Comparison of ENCODE assay signal across 8 cellular contexts in the genomic region with DNA sequence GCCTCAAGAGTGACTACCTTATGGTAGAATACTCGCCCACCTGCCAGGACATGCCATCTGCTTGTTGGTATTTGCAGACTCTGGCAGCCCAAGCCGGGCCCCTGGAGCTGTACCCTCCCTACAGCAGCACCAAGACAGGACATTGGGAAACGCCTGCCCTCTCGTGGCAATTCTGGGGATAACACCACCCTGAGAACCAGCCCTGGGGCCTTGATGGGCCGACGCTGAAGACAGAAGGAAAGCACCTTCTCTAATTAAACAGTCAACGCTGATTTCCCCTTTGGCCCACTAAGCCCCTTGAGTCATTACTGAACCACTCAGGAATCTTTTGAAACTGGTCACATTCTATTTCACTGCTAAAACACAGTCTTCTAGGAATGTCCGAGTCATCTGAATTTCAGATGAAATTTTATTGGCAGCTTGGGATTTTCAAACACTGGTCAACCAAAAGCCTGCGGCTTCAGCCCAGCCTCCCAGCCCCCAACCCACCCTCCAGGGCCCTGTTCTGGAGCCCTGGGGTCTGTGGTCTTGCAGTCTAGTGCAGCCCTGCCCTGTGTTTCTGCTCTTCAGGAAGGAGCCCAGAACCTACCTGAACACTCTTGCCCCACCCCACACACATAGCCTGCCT.
A peak's percentile ranks its signal among the peaks of the same experiment; 100 is the strongest.
DNase-seq lines count a peak whose midpoint lies in the region; ATAC-seq and TF ChIP-seq lines count a peak whose summit lies in the region.

No MANE protein-coding gene starts in this region.

- no peaks in the 10 kb centered on the region for H3K9me3 Mint-ChIP-seq in H9

- ATAC-seq in right cardiac atrium: peak; percentile 78 to 87

- no peak overlapping the region for H3K14ac ChIP-seq in H9 (ENCODE audit: insufficient read depth, low read length)

- peaks cover 5% of the 10 kb centered on the region for H3K27me3 Mint-ChIP-seq in H9 (ENCODE audit: low read depth)

- no peak overlapping the region for H3K4me3 ChIP-seq in GM12865 (ENCODE audit: low read depth, low read length)
- H3K4me3 ChIP-seq in MG63: no peak overlapping the region
- H3K4me3 ChIP-seq in right cardiac atrium (ENCODE audit: low read length): no peak overlapping the region
- H3K4me3 ChIP-seq in skeletal muscle cell (ENCODE audit: low read depth, low read length): no peak overlapping the region

- H2BK20ac ChIP-seq in H9 (ENCODE audit: low read depth, low read length, poor library complexity, severe bottlenecking): no peak overlapping the region

- H2BK5ac ChIP-seq in H9 (ENCODE audit: insufficient read length, low read length): no peak overlapping the region

- H4K20me1 ChIP-seq in H9 (ENCODE audit: control insufficient read depth, insufficient read depth, insufficient read length): peaks cover 2% of the 10 kb centered on the region

- H3K36me3 Mint-ChIP-seq in H9 (ENCODE audit: insufficient read depth in 1 of 3, low read depth in 3 of 3): no peaks in the 10 kb centered on the region

- H3K23ac ChIP-seq in H9 (ENCODE audit: insufficient read length, low read depth, low read length): no peak overlapping the region

- no CpG with 5 or more reads among the region's 9 CpGs for WGBS in H9 (ENCODE audit: extremely low coverage, insufficient read length, low lambda C conversion rate)
- 15% methylated on average over 9 of the region's 9 CpGs for WGBS in right cardiac atrium

- TF ChIP-seq CTCF in GM12865 (IDR thresholded peaks at IDR 0.05; ENCODE audit: insufficient read depth, low read depth, low read length, missing control alignments) (peak; percentile 85), H9 (conservative IDR thresholded peaks at IDR 0.05) (peak; percentile 87)

- no peaks in the 10 kb centered on the region for H3K79me2 ChIP-seq in H9 (ENCODE audit: insufficient read depth, low read length)

- H3K27me3 ChIP-seq in H9 (ENCODE audit: insufficient read depth, low read length) (no peaks in the 10 kb centered on the region), MG63 (peaks cover 6% of the 10 kb centered on the region; the same call in 1 of the 2 replicates), right cardiac atrium (ENCODE audit: control insufficient read depth, insufficient read depth) (no peaks in the 10 kb centered on the region)

- no peak overlapping the region for H2AK5ac ChIP-seq in H9 (ENCODE audit: insufficient read length, low read length)

- H3K4ac ChIP-seq in H9 (ENCODE audit: low read depth, low read length): no peak overlapping the region

- no peak overlapping the region for H2AFZ ChIP-seq in H9 (ENCODE audit: low read length)

- peaks cover 43 to 48% of the 10 kb centered on the region in 2 experiments for H3K4me1 Mint-ChIP-seq in H9

- H4K5ac ChIP-seq in H9 (ENCODE audit: insufficient read length, low read depth, low read length): no peak overlapping the region

- H3K4me1 ChIP-seq in H9 (ENCODE audit: insufficient read depth, low read length): peaks cover 4% of the 10 kb centered on the region; the same call in 1 of the 2 replicates
- H3K4me1 ChIP-seq in right cardiac atrium (ENCODE audit: control insufficient read depth, insufficient read depth, low read length): no peaks in the 10 kb centered on the region

- no peak overlapping the region for H4K91ac ChIP-seq in H9 (ENCODE audit: insufficient read length, low read depth, low read length)

- no peaks in the 10 kb centered on the region for H3K23me2 ChIP-seq in H9 (ENCODE audit: insufficient read length, low read depth, low read length, poor library complexity, severe bottlenecking)

- H3K9ac ChIP-seq in H9 (ENCODE audit: extremely low read depth, insufficient read length, low read length): no peak overlapping the region

- peak overlapping the region; percentile 1 for H3K18ac ChIP-seq in H9 (ENCODE audit: insufficient read length, low read depth, low read length)

- H2BK15ac ChIP-seq in H9 (ENCODE audit: low read depth, low read length): no peak overlapping the region

- no peak overlapping the region for H3T11ph ChIP-seq in H9 (ENCODE audit: low read length)

- H3K9me3 ChIP-seq in H9 (ENCODE audit: control insufficient read depth, low read depth, low read length): no peaks in the 10 kb centered on the region
- H3K9me3 ChIP-seq in MG63: no peaks in the 10 kb centered on the region
- no peaks in the 10 kb centered on the region for H3K9me3 ChIP-seq in right cardiac atrium (ENCODE audit: control insufficient read depth, low read length)

- peak overlapping the region; percentile 78 to 98 (median 89); a peak in 6 of 7 replicates for H3K27ac Mint-ChIP-seq in H9

- no peak overlapping the region for H2BK12ac ChIP-seq in H9 (ENCODE audit: insufficient read length, low read depth, low read length)

- intact Hi-C loops in right cardiac atrium (cut with DNase I): no loop called here

- no peaks in the 10 kb centered on the region for H3K79me1 ChIP-seq in H9 (ENCODE audit: insufficient read depth, low read depth, low read length, poor library complexity, severe bottlenecking)

- H3K36me3 ChIP-seq in MG63: no peaks in the 10 kb centered on the region

- no peak overlapping the region for H2BK120ac ChIP-seq in H9 (ENCODE audit: low read depth, low read length, poor library complexity, severe bottlenecking)

- H3K56ac ChIP-seq in H9 (ENCODE audit: insufficient read length, low read depth, low read length): no peak overlapping the region

- peak overlapping the region; percentile 7 for H3K4me2 ChIP-seq in H9 (ENCODE audit: insufficient read depth, insufficient read length, low read length)

- peak; percentile 86 for DNase-seq in GM12865 (ENCODE audit: low read depth)
- DNase-seq in H9: peak; percentile 87
- DNase-seq in MG63: peak; percentile 82
- peak; percentile 29 to 73 (median 50) for DNase-seq in T-helper 1 cell
- DNase-seq in amniotic stem cell (lab: John Stamatoyannopoulos, UW): peak; percentile 42
- peak; percentile 69 to 90 (median 88) for DNase-seq in right cardiac atrium
- DNase-seq in skeletal muscle cell (ENCODE audit: low read depth): peak; percentile 18
- DNase-seq in cortex of kidney (lab: John Stamatoyannopoulos, UW): no peak

- no peak overlapping the region for H4K8ac ChIP-seq in H9 (replicated peaks; ENCODE audit: insufficient read length, low read depth, low read length)

- H3K4me3 Mint-ChIP-seq in H9: peak overlapping the region in 1 of 2 experiments; percentile 63; a peak in 2 of 5 replicates

- no peak overlapping the region for H3K27ac ChIP-seq in H9 (ENCODE audit: insufficient read length, low read depth, low read length)
- H3K27ac ChIP-seq in right cardiac atrium (ENCODE audit: low read length): no peak overlapping the region
